Comparison of ENCODE assay signal across 21 cellular contexts in the genomic region with DNA sequence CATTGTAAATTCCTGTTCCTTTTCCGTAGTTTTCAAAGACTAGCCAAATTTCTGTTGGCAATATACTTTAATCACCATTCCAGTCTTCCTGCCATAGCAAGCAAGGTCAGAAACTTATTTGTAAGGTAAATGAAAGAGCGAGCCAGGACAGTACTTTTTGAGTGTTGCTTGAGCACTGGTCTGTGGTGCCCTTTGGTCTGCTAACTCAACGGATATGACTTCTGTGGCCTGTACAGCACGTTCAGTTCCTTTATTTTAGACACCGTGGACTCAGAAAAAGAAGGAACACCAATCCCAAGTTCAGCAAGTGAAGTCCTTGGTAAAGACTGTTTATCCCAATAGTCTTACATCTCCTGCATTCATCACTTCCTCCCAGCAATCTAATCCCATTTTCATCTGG.
"Had no signal": no experiment of that assay in that cellular context is flagged by ENCODE, and none has a peak within 500 bp of the region (broad histone marks: within the 10 kb centered on the region; RNA-seq: fewer than 3 reads in every experiment).

No MANE protein-coding gene starts in this region.

- DNase-seq: activated CD4-positive, alpha-beta T cell treated with anti-CD3 and anti-CD28 coated beads, Interleukin-2, amount 10 ng/mL, durations not matched to agents 7 days and 5 days; activated CD8-positive, alpha-beta memory T cell treated with anti-CD3 and anti-CD28 coated beads, Interleukin-2, amount 50 U/mL, for 4 hours; activated naive CD4-positive, alpha-beta T cell treated with anti-CD3 and anti-CD28 coated beads, Interleukin-2, amount 50 U/mL, for 16 hours; activated T-cell treated with anti-CD3 and anti-CD28 coated beads, Interleukin-2, amount 50 U/mL, for 4 hours; dorsolateral prefrontal cortex; foreskin fibroblast; hippocampal formation; left cardiac atrium; naive B cell; ovary; psoas muscle; sigmoid colon; stimulated activated CD4-positive, alpha-beta T cell treated with anti-CD3 and anti-CD28 coated beads, Interleukin-4, amount 100 ng/mL, for 4 hours; T-helper 1 cell; T-helper 9 cell; testis; uterus had no signal

- ATAC-seq: activated CD4-positive, CD25-positive, alpha-beta regulatory T cell treated with anti-CD3 and anti-CD28 coated beads, Interleukin-2, amount 50 U/mL, for 24 hours; activated T-cell treated with anti-CD3 and anti-CD28 coated beads, Interleukin-2, amount 50 U/mL, for 4 hours; left cardiac atrium; psoas muscle; stimulated activated memory B cell treated with anti-CD40 and anti-IgM and Interleukin-4, amounts not matched to agents 10 μg/mL and 1 μg/mL and 100 μg/mL, for 72 hours had no signal

- H3K4me1 ChIP-seq: neural progenitor cell, psoas muscle, sigmoid colon, testis, uterus had no signal

- H3K9me3 ChIP-seq: ovary, psoas muscle, sigmoid colon, testis, uterus had no signal

- H3K27ac ChIP-seq: epithelial cell of prostate, neural progenitor cell, ovary, psoas muscle, uterus had no signal

- H3K9me3 Mint-ChIP-seq: activated CD4-positive, alpha-beta T cell treated with anti-CD3 and anti-CD28 coated beads, Interleukin-2, amount 10 ng/mL, durations not matched to agents 7 days and 5 days; activated T-cell treated with anti-CD3 and anti-CD28 coated beads, Interleukin-2, amount 50 U/mL, for 4 hours; naive B cell; neural progenitor cell; stimulated activated memory B cell treated with anti-CD40 and anti-IgM and Interleukin-4, amounts not matched to agents 10 μg/mL and 1 μg/mL and 100 μg/mL, for 72 hours had no signal

- H3K9ac ChIP-seq: neural progenitor cell had no signal

- H3K36me3 ChIP-seq: ovary, sigmoid colon, uterus had no signal

- H2AFZ ChIP-seq: neural progenitor cell had no signal

- H3K4me3 ChIP-seq: dorsolateral prefrontal cortex, neural progenitor cell, ovary, psoas muscle, sigmoid colon, testis, uterus had no signal

- H3K27me3 ChIP-seq: dorsolateral prefrontal cortex, neural progenitor cell, ovary, sigmoid colon, testis, uterus had no signal

- H3K27me3 Mint-ChIP-seq: activated CD4-positive, alpha-beta T cell treated with anti-CD3 and anti-CD28 coated beads, Interleukin-2, amount 10 ng/mL, durations not matched to agents 7 days and 5 days; naive B cell; stimulated activated memory B cell treated with anti-CD40 and anti-IgM and Interleukin-4, amounts not matched to agents 10 μg/mL and 1 μg/mL and 100 μg/mL, for 72 hours had no signal

- H3K4me3 Mint-ChIP-seq: activated CD4-positive, alpha-beta T cell treated with anti-CD3 and anti-CD28 coated beads, Interleukin-2, amount 10 ng/mL, durations not matched to agents 7 days and 5 days; activated T-cell treated with anti-CD3 and anti-CD28 coated beads, Interleukin-2, amount 50 U/mL, for 4 hours; naive B cell; neural progenitor cell; stimulated activated memory B cell treated with anti-CD40 and anti-IgM and Interleukin-4, amounts not matched to agents 10 μg/mL and 1 μg/mL and 100 μg/mL, for 72 hours had no signal

- H3K4me2 ChIP-seq: neural progenitor cell had no signal

- H3K4me1 Mint-ChIP-seq: activated CD4-positive, alpha-beta T cell treated with anti-CD3 and anti-CD28 coated beads, Interleukin-2, amount 10 ng/mL, durations not matched to agents 7 days and 5 days; neural progenitor cell; stimulated activated memory B cell treated with anti-CD40 and anti-IgM and Interleukin-4, amounts not matched to agents 10 μg/mL and 1 μg/mL and 100 μg/mL, for 72 hours had no signal

- H3K27ac Mint-ChIP-seq: activated CD4-positive, alpha-beta T cell treated with anti-CD3 and anti-CD28 coated beads, Interleukin-2, amount 10 ng/mL, durations not matched to agents 7 days and 5 days; neural progenitor cell; stimulated activated memory B cell treated with anti-CD40 and anti-IgM and Interleukin-4, amounts not matched to agents 10 μg/mL and 1 μg/mL and 100 μg/mL, for 72 hours had no signal
